ENCODE assay signal across 9 cellular contexts in the genomic region with DNA sequence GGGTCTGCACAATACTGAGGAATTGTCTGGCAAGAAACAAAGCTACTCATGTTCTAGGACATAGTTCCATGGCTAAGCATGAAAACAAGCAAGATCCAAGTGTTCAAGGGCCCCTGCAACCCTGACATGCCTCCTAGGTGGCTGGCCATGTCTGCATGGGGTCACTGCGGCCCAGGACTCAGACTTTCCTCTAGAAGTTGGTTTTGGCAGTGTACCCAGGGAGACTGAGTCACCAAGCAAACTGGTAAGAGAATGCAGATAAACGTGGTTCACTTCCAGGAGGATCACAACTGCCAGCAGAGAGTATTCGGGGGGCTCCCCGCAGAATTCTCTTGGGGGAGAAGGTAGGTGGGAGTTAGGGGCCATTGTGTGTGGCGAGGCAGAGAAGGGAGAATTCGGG. TPM values are rescaled to one million over a fixed set of nuclear protein-coding genes. Genes with fewer than 3 reads are reported as not detected.
DNase-seq lines count a peak whose midpoint lies in the region; ATAC-seq and TF ChIP-seq lines count a peak whose summit lies in the region.
"Had no signal": no experiment of that assay in that cellular context is flagged by ENCODE, and none has a peak within 500 bp of the region (broad histone marks: within the 10 kb centered on the region; RNA-seq: fewer than 3 reads in every experiment).

No MANE protein-coding gene starts in this region.

- no peak for TF ChIP-seq RAD21 in IMR-90 (IDR thresholded peaks at IDR 0.05; ENCODE audit: low read length)

- POLR2A ChIA-PET in IMR-90 (lab: Charles Lee; ENCODE audit: unreplicated experiment), result no interaction called here
- POLR2A ChIA-PET in PC-3 (lab: Charles Lee; ENCODE audit: unreplicated experiment), result no interaction called here

- no TSS peak for BruUV-seq in IMR-90 (replicated peaks; lab: Mats Ljungman, UMichigan)
- BruUV-seq in PC-3 (replicated peaks; lab: Mats Ljungman, UMichigan), result no TSS peak

- H2AFZ ChIP-seq in IMR-90 (replicated peaks; ENCODE audit: low read length, poor library complexity) (peak overlapping the region; percentile 56), PC-3 (ENCODE audit: low read length) (no peak overlapping the region)

- no peaks in the 10 kb centered on the region for H3K9me3 Mint-ChIP-seq in activated naive CD8-positive, alpha-beta T cell treated with anti-CD3 and anti-CD28 coated beads, Interleukin-2, amount 50 U/mL, for 24 hours

- no peak overlapping the region; a peak in 1 of 4 replicates for H4K8ac ChIP-seq in IMR-90 (ENCODE audit: low read depth in 2 of 2, low read length in 2 of 2)

- peak overlapping the region; percentile 63; the same call in 2 of the 3 replicates for H2BK15ac ChIP-seq in IMR-90 (ENCODE audit: low read depth, low read length)

- H3K4me2 ChIP-seq in IMR-90 (ENCODE audit: low read depth, low read length) (peak overlapping the region; percentile 0; the same call in 1 of the 2 replicates), PC-3 (ENCODE audit: low read length) (no peak overlapping the region)

- H3K36me3 ChIP-seq in IMR-90 (ENCODE audit: control insufficient read depth, insufficient read depth, low read length) (no peaks in the 10 kb centered on the region), subcutaneous abdominal adipose tissue (ENCODE audit: control insufficient read depth in 5 of 5, insufficient read depth in 5 of 5, low read length in 5 of 5) (no peaks in the 10 kb centered on the region), PC-3 (ENCODE audit: low read depth, low read length) (no peaks in the 10 kb centered on the region)
- H3K36me3 ChIP-seq: pancreas had no signal

- H3K18ac ChIP-seq in IMR-90 (ENCODE audit: low read depth, low read length), result peak overlapping the region; percentile 14; the same call in 1 of the 2 replicates

- H2AK5ac ChIP-seq in IMR-90 (ENCODE audit: low read depth, low read length), result peak overlapping the region; percentile 70

- peaks cover 1% of the 10 kb centered on the region for H3K36me3 Mint-ChIP-seq in activated naive CD8-positive, alpha-beta T cell treated with anti-CD3 and anti-CD28 coated beads, Interleukin-2, amount 50 U/mL, for 24 hours (ENCODE audit: low read depth)

- peak overlapping the region; percentile 20 for H2BK5ac ChIP-seq in IMR-90 (ENCODE audit: low read depth, low read length, poor library complexity, severe bottlenecking)

- H2AK9ac ChIP-seq in IMR-90 (replicated peaks; ENCODE audit: low read depth, low read length, poor library complexity), result peak overlapping the region; percentile 94

- H4K91ac ChIP-seq in IMR-90 (ENCODE audit: insufficient read depth, low read depth, low read length), result peak overlapping the region; percentile 49; the same call in 1 of the 2 replicates

- ATAC-seq in IMR-90 (ENCODE audit: low read depth), result peak; percentile 25; the same call in 1 of the 2 replicates
- ATAC-seq in activated naive CD8-positive, alpha-beta T cell treated with anti-CD3 and anti-CD28 coated beads, Interleukin-2, amount 50 U/mL, for 24 hours, result peak; percentile 34
- no peak for ATAC-seq in GM21367 (IDR thresholded peaks at IDR 0.05; ENCODE audit: unreplicated experiment)
- ATAC-seq in PC-3, result no peak

- no peak for TF ChIP-seq POLR2A in IMR-90 (IDR thresholded peaks at IDR 0.05; ENCODE audit: low read depth, low read length)

- H3F3A ChIP-seq in PC-3 (ENCODE audit: low read length, unreplicated experiment), result no peaks in the 10 kb centered on the region

- no peaks in the 10 kb centered on the region for H3K27me3 Mint-ChIP-seq in activated naive CD8-positive, alpha-beta T cell treated with anti-CD3 and anti-CD28 coated beads, Interleukin-2, amount 50 U/mL, for 24 hours

- H3K4me1 ChIP-seq in IMR-90 (ENCODE audit: control insufficient read depth, insufficient read depth, low read length), result peaks cover 23% of the 10 kb centered on the region
- H3K4me1 ChIP-seq in subcutaneous abdominal adipose tissue (ENCODE audit: control insufficient read depth in 5 of 5, insufficient read depth in 5 of 5, low read length in 5 of 5), result peaks cover 12 to 90% (median 76%) of the 10 kb centered on the region in 5 donors
- H3K4me1 ChIP-seq in PC-3 (ENCODE audit: insufficient read depth, low read length), result no peaks in the 10 kb centered on the region

- peak overlapping the region; percentile 11 for H3K4ac ChIP-seq in IMR-90 (ENCODE audit: low read depth, low read length)

- H3K79me2 ChIP-seq in PC-3 (ENCODE audit: low read length), result no peaks in the 10 kb centered on the region

- TF ChIP-seq CTCF in IMR-90 (conservative IDR thresholded peaks at IDR 0.05; ENCODE audit: low read depth, low read length) (no peak), fibroblast of pulmonary artery (IDR thresholded peaks at IDR 0.05; ENCODE audit: low read length, missing control alignments) (no peak), PC-3 (conservative IDR thresholded peaks at IDR 0.05; ENCODE audit: low read depth, low read length) (no peak)

- intact Hi-C loops in IMR-90 (cut with micrococcal nuclease) (no loop called here), PC-3 (cut with micrococcal nuclease) (no loop called here)

- H2BK20ac ChIP-seq in IMR-90 (ENCODE audit: low read depth, low read length), result no peak overlapping the region

- peaks cover 35% of the 10 kb centered on the region for H3K4me1 Mint-ChIP-seq in activated naive CD8-positive, alpha-beta T cell treated with anti-CD3 and anti-CD28 coated beads, Interleukin-2, amount 50 U/mL, for 24 hours

- no peaks in the 10 kb centered on the region for H3K27me3 ChIP-seq in IMR-90 (ENCODE audit: control insufficient read depth, insufficient read depth, low read length)
- no peaks in the 10 kb centered on the region for H3K27me3 ChIP-seq in subcutaneous abdominal adipose tissue (ENCODE audit: control insufficient read depth in 5 of 5, insufficient read depth in 4 of 5, low read length in 5 of 5)
- H3K27me3 ChIP-seq in PC-3 (ENCODE audit: low read length), result no peaks in the 10 kb centered on the region
- H3K27me3 ChIP-seq: pancreas had no signal

- H3K79me1 ChIP-seq in IMR-90 (ENCODE audit: low read depth in 1 of 2, low read length in 2 of 2), result peaks cover 37 to 83% of the 10 kb centered on the region in 2 experiments

- H3K56ac ChIP-seq in IMR-90 (ENCODE audit: extremely low read depth, insufficient read depth, low read length), result no peak overlapping the region

- 57% methylated on average over 1 of the region's 6 CpGs; no CpG with 5 or more reads in 1 of the 2 experiments for WGBS in IMR-90 (ENCODE audit: extremely low coverage in 2 of 2, insufficient read length in 1 of 2), 2 experiments

- DNase-seq in IMR-90 (peak; percentile 75), fibroblast of pulmonary artery (ENCODE audit: low read depth) (peak; percentile 48), NCI-H2081 (lab: John Stamatoyannopoulos, UW) (no peak), PC-3 (no peak)
- no peak for DNase-seq in activated naive CD8-positive, alpha-beta T cell treated with anti-CD3 and anti-CD28 coated beads, Interleukin-2, amount 50 U/mL, for 24 hours
- DNase-seq: NCI-H510A treated with DMSO at 0.1 percent for 48 hours, pancreas had no signal

- H4K5ac ChIP-seq in IMR-90 (ENCODE audit: low read depth, low read length), result no peak overlapping the region

- no peak overlapping the region for H3K9ac ChIP-seq in IMR-90 (ENCODE audit: low read depth, low read length)
- H3K9ac ChIP-seq in subcutaneous abdominal adipose tissue (ENCODE audit: low read length in 5 of 5), result peak overlapping the region in 4 of 5 donors; percentile 46 to 85 (median 70)
- no peak overlapping the region for H3K9ac ChIP-seq in PC-3 (ENCODE audit: low read length)

- peaks cover 25% of the 10 kb centered on the region for H3K9me1 ChIP-seq in IMR-90 (ENCODE audit: insufficient read depth, low read length)

- H4K20me1 ChIP-seq in IMR-90 (ENCODE audit: insufficient read depth, low read length), result peaks cover 58% of the 10 kb centered on the region
- H4K20me1 ChIP-seq in PC-3 (ENCODE audit: low read length), result no peaks in the 10 kb centered on the region

- peak overlapping the region; percentile 52; the same call in 1 of the 2 replicates for H2BK120ac ChIP-seq in IMR-90 (ENCODE audit: low read depth, low read length)

- in situ Hi-C loops in IMR-90 (cut with MboI; ENCODE audit: low sequenced_read_pairs), result loop anchor here (5.0 kb wide), 1 partner anchor 83 kb away; no protein-coding TSS in a partner anchor

- H3K27ac ChIP-seq in IMR-90 (ENCODE audit: insufficient read depth, low read length) (no peak overlapping the region), subcutaneous abdominal adipose tissue (ENCODE audit: low read depth, low read length) (peak overlapping the region; percentile 95), PC-3 (ENCODE audit: low read length) (no peak overlapping the region)

- no peak overlapping the region for H3K4me3 ChIP-seq in IMR-90 (ENCODE audit: insufficient read depth, low read depth, low read length)
- no peak overlapping the region for H3K4me3 ChIP-seq in fibroblast of pulmonary artery (replicated peaks; ENCODE audit: low read depth, low read length)
- no peak overlapping the region for H3K4me3 ChIP-seq in subcutaneous abdominal adipose tissue (ENCODE audit: low read depth in 1 of 5, low read length in 5 of 5)
- H3K4me3 ChIP-seq in PC-3 (ENCODE audit: low read length), result no peak overlapping the region
- H3K4me3 ChIP-seq: pancreas had no signal

- H3K9me2 ChIP-seq in PC-3 (replicated peaks; ENCODE audit: low read length), result no peaks in the 10 kb centered on the region

- CTCF ChIA-PET in IMR-90 (lab: Yijun Ruan, JAX) (no interaction called here), PC-3 (lab: Charles Lee) (no interaction called here)

- H3K23ac ChIP-seq in IMR-90 (ENCODE audit: low read depth, low read length), result peak overlapping the region; percentile 43; the same call in 1 of the 2 replicates

- dilution Hi-C loops in IMR-90 (cut with HindIII; ENCODE audit: low sequenced_read_pairs, unreplicated experiment), result no loop called here

- H3K9me3 ChIP-seq in IMR-90 (ENCODE audit: control insufficient read depth, insufficient read depth, low read length) (no peaks in the 10 kb centered on the region), subcutaneous abdominal adipose tissue (ENCODE audit: control insufficient read depth in 5 of 5, low read length in 5 of 5) (no peaks in the 10 kb centered on the region), PC-3 (ENCODE audit: low read length) (no peaks in the 10 kb centered on the region)
- H3K9me3 ChIP-seq: pancreas had no signal

- peak overlapping the region; percentile 56 for H3K14ac ChIP-seq in IMR-90 (replicated peaks; ENCODE audit: low read depth, low read length)

- H3K27ac Mint-ChIP-seq in activated naive CD8-positive, alpha-beta T cell treated with anti-CD3 and anti-CD28 coated beads, Interleukin-2, amount 50 U/mL, for 24 hours, result no peak overlapping the region

- no peak overlapping the region for H3K4me3 Mint-ChIP-seq in activated naive CD8-positive, alpha-beta T cell treated with anti-CD3 and anti-CD28 coated beads, Interleukin-2, amount 50 U/mL, for 24 hours

TF ChIP-seq in IMR-90, 13 proteins besides CTCF, POLR2A, EP300 and RAD21 (continues in another document):
- no peak for TF ChIP-seq SMC3 (IDR thresholded peaks at IDR 0.05; ENCODE audit: low read depth, low read length)
- no peak for TF ChIP-seq MXI1 (IDR thresholded peaks at IDR 0.05; ENCODE audit: borderline replicate concordance, low read depth, low read length)

RNA-seq across cellular contexts. Expression of a gene that starts 7.4 kb away (rescaled TPM):
- total RNA-seq in IMR-90 (2012; rRNA removed) (26.9 and 34.1 TPM in 2 replicates), PC-3 (2014; rRNA removed) (19.5 and 22.7 TPM in 2 replicates)
- 45.5 and 51.3 TPM in 2 replicates for polyA plus RNA-seq in IMR-90 (2012; rRNA removed)
- 35.6 and 39.8 TPM in 2 replicates for polyA plus RNA-seq in IMR-90 (2012; cell fraction: cytosol; rRNA removed)
- 86.2 and 130 TPM in 2 replicates for polyA plus RNA-seq in IMR-90 (2012; cell fraction: nucleus; rRNA removed; ENCODE audit: low replicate concordance)

Comparison
In these comparisons a context has a peak if more than half of its experiments do, and no peak if none do; other contexts are left out.
1. ATAC-seq: peak in IMR-90 (single experiment) and activated naive CD8-positive, alpha-beta T cell treated with anti-CD3 and anti-CD28 coated beads, Interleukin-2, amount 50 U/mL, for 24 hours (single experiment); none in GM21367 (single experiment) and PC-3 (single experiment).
2. DNase-seq: peak in IMR-90 (single experiment) and fibroblast of pulmonary artery (single experiment); none in activated naive CD8-positive, alpha-beta T cell treated with anti-CD3 and anti-CD28 coated beads, Interleukin-2, amount 50 U/mL, for 24 hours (single experiment), NCI-H2081 (0 of 2) and PC-3 (single experiment).
3. H3K9ac ChIP-seq: peak in subcutaneous abdominal adipose tissue (4 of 5); none in IMR-90 (single experiment) and PC-3 (single experiment).